Comparison of ENCODE assay signal across 25 cellular contexts in genomic region chr2:98750593-98751282, GRCh38. TPM values are rescaled to one million over a fixed set of nuclear protein-coding genes. Genes with fewer than 3 reads are reported as not detected.
DNase-seq lines count a peak whose midpoint lies in the region; ATAC-seq, FAIRE-seq and TF ChIP-seq lines count a peak whose summit lies in the region.
"Had no signal": no experiment of that assay in that cellular context is flagged by ENCODE, and none has a peak within 500 bp of the region (broad histone marks: within the 10 kb centered on the region; RNA-seq: fewer than 3 reads in every experiment).

No MANE protein-coding gene starts in this region.

- H3K79me1 ChIP-seq in neuronal stem cell (ENCODE audit: low read depth, low read length) = no peaks in the 10 kb centered on the region

- CTCF ChIA-PET in HepG2 (lab: Yijun Ruan, JAX; ENCODE audit: low intra/inter-chr PET ratio, low total read pairs) = no interaction called here

- no peaks in the 10 kb centered on the region for H4K20me1 ChIP-seq in HepG2 (ENCODE audit: insufficient read depth, low read length)

- H3K9me3 ChIP-seq in HepG2 (ENCODE audit: low read length) (0 out of 2 replicates have a peak, but pooled peaks cover 9% of the 10 kb centered on the region), right lobe of liver (no peaks in the 10 kb centered on the region), neuronal stem cell (replicated peaks in 1 of 2; ENCODE audit: control insufficient read depth in 2 of 2, insufficient read depth in 1 of 2, low read depth in 1 of 2, low read length in 2 of 2) (no peaks in the 10 kb centered on the region)
- H3K9me3 ChIP-seq: BE2C, HAP-1 had no signal

- no peak overlapping the region for H2AK5ac ChIP-seq in neuronal stem cell (ENCODE audit: low read depth, low read length)

- no peak for TF ChIP-seq CTCF in HepG2 (CRISPR knock-in tag; IDR thresholded peaks at IDR 0.05)
- no peak for TF ChIP-seq CTCF in right lobe of liver (IDR thresholded peaks at IDR 0.05)

- ATAC-seq in HepG2 (no peak), right lobe of liver (no peak)

- H3K27me3 ChIP-seq in HepG2 (ENCODE audit: control insufficient read depth in 1 of 2, insufficient read depth in 2 of 2, low read length in 2 of 2) (peaks cover 0 to 36% of the 10 kb centered on the region in 2 experiments; a peak in 1 of 5 replicates), right lobe of liver (no peaks in the 10 kb centered on the region), neuronal stem cell (ENCODE audit: control insufficient read depth in 3 of 3, insufficient read depth in 3 of 3, low read depth in 1 of 3, low read length in 3 of 3) (peaks cover 0 to 7% (median 0%) of the 10 kb centered on the region in 3 experiments)
- H3K27me3 ChIP-seq: BE2C had no signal

- H3K9ac ChIP-seq in HepG2 (ENCODE audit: insufficient read depth, low read depth, low read length) = no peak overlapping the region
- no peak overlapping the region for H3K9ac ChIP-seq in neuronal stem cell (ENCODE audit: low read depth, low read length, poor library complexity)

- POLR2A ChIA-PET in HepG2 (lab: Yijun Ruan, JAX) = no interaction called here

- TF ChIP-seq EP300 in HepG2 (IDR thresholded peaks at IDR 0.05; ENCODE audit: low read depth in 2 of 2, low read length in 2 of 2) (no peak), HepG2 (CRISPR knock-in tag; IDR thresholded peaks at IDR 0.05; ENCODE audit: borderline replicate concordance) (no peak)

- no peak overlapping the region for H3K23ac ChIP-seq in neuronal stem cell (ENCODE audit: low read depth, low read length, poor library complexity)

- H2BK120ac ChIP-seq in neuronal stem cell (ENCODE audit: low read depth, low read length) = no peak overlapping the region

- H2AFZ ChIP-seq in HepG2 (ENCODE audit: low read length) (no peak overlapping the region), neuronal stem cell (ENCODE audit: low read length) (no peak overlapping the region)

- DNase-seq in HepG2 (ENCODE audit: low spot score) (no peak), right lobe of liver (no peak), islet precursor cell (peak; percentile 22), neuronal stem cell (ENCODE audit: low spot score) (no peak), NCI-H2171 (lab: John Stamatoyannopoulos, UW) (no peak), NCI-H1930 (lab: John Stamatoyannopoulos, UW) (no peak)
- no peak for DNase-seq in stimulated activated CD4-positive, alpha-beta T cell treated with anti-CD3 and anti-CD28 coated beads, Interleukin-2, amount 100 ng/mL, for 48 hours
- DNase-seq: ACHN; AML-193; BE2C; C1 segment of cervical spinal cord; Calu3; CD4-positive, alpha-beta memory T cell; COR-L47; DMS53; DMS79 treated with DMSO at 0.1 percent for 48 hours; GF-D8; GOT3; HFFc6 had no signal

- H3K4me3 ChIP-seq in HepG2 (replicated peaks in 1 of 3; ENCODE audit: insufficient read depth in 1 of 3, low read depth in 2 of 3, low read length in 3 of 3) (no peak overlapping the region), right lobe of liver (no peak overlapping the region), neuronal stem cell (ENCODE audit: low read length in 2 of 2) (no peak overlapping the region)
- H3K4me3 ChIP-seq: HAP-1 had no signal

- WGBS in HepG2 (ENCODE audit: low lambda C conversion rate) = 48% methylated on average over 8 of the region's 9 CpGs
- 87% methylated on average over 3 of the region's 9 CpGs for WGBS in right lobe of liver (ENCODE audit: insufficient coverage, low coverage, low lambda C conversion rate, missing lambda C conversion rate)
- no CpG with 5 or more reads among the region's 9 CpGs for WGBS in neuronal stem cell (ENCODE audit: extremely low coverage in 2 of 2, insufficient read length in 2 of 2, insufficient replicate concordance in 1 of 2), 2 donors

- no peak overlapping the region for H2BK15ac ChIP-seq in neuronal stem cell (ENCODE audit: low read length)

- in situ Hi-C loops in HepG2 (cut with HindIII; ENCODE audit: extremely low pct_ligation_motif_present, low pct_unique_long_range_greater_than_20kb) = no loop called here

- no peak for TF ChIP-seq RAD21 in HepG2 (CRISPR knock-in tag; IDR thresholded peaks at IDR 0.05)

- peak overlapping the region; percentile 56 for H3K14ac ChIP-seq in neuronal stem cell (ENCODE audit: low read length)

- H4K8ac ChIP-seq in neuronal stem cell (ENCODE audit: low read depth, low read length) = no peak overlapping the region

- no peak overlapping the region for H4K91ac ChIP-seq in neuronal stem cell (ENCODE audit: low read depth, low read length, poor library complexity)

- H3K4me2 ChIP-seq in HepG2 (ENCODE audit: low read depth, low read length) (no peak overlapping the region), neuronal stem cell (ENCODE audit: insufficient read depth, low read length, poor library complexity, severe bottlenecking) (no peak overlapping the region)

- FAIRE-seq in HepG2 (lab: Jason Lieb, UNC) = no peak
- FAIRE-seq: A204.1, GM12891, GM18507, H54 had no signal

- BruUV-seq in HepG2 (replicated peaks; lab: Mats Ljungman, UMichigan) = no TSS peak

- no peak overlapping the region for H2BK12ac ChIP-seq in neuronal stem cell (ENCODE audit: low read length)

- no peaks in the 10 kb centered on the region for H3K36me3 ChIP-seq in HepG2 (replicated peaks in 1 of 2; ENCODE audit: control insufficient read depth in 1 of 2, insufficient read depth in 2 of 2, low read length in 2 of 2)
- no peaks in the 10 kb centered on the region for H3K36me3 ChIP-seq in right lobe of liver
- no peaks in the 10 kb centered on the region for H3K36me3 ChIP-seq in neuronal stem cell (replicated peaks in 1 of 2; ENCODE audit: control insufficient read depth in 2 of 2, insufficient read depth in 2 of 2, low read length in 2 of 2)
- H3K36me3 ChIP-seq: BE2C, HAP-1 had no signal

- peaks cover 17% of the 10 kb centered on the region; the same call in 1 of the 2 replicates for H3K4me1 ChIP-seq in HepG2 (ENCODE audit: insufficient read depth, low read length)
- H3K4me1 ChIP-seq in right lobe of liver = no peaks in the 10 kb centered on the region
- no peaks in the 10 kb centered on the region for H3K4me1 ChIP-seq in neuronal stem cell (ENCODE audit: control insufficient read depth in 2 of 2, insufficient read depth in 1 of 2, low read depth in 1 of 2, low read length in 2 of 2)
- H3K4me1 ChIP-seq: BE2C, HAP-1 had no signal

- no peak for TF ChIP-seq POLR2A in HepG2 (IDR thresholded peaks at IDR 0.05; ENCODE audit: insufficient read depth in 1 of 2, low read depth in 2 of 2, low read length in 2 of 2)
- TF ChIP-seq POLR2A in right lobe of liver (IDR thresholded peaks at IDR 0.05) = no peak

- H3K27ac ChIP-seq in HepG2 (ENCODE audit: extremely low read length, insufficient read depth, low read length) (no peak overlapping the region), right lobe of liver (no peak overlapping the region), neuronal stem cell (replicated peaks; ENCODE audit: low read length) (no peak overlapping the region)
- H3K27ac ChIP-seq: 22Rv1 had no signal

- H2BK5ac ChIP-seq in neuronal stem cell (ENCODE audit: low read length) = no peak overlapping the region

- no peak overlapping the region for H3K18ac ChIP-seq in neuronal stem cell (ENCODE audit: low read length)

- no peaks in the 10 kb centered on the region for H3K79me2 ChIP-seq in HepG2 (ENCODE audit: insufficient read depth, low read length)

- no peak overlapping the region for H3K4ac ChIP-seq in neuronal stem cell (ENCODE audit: low read length)

- intact Hi-C loops in HepG2 (cut with micrococcal nuclease; ENCODE audit: unreplicated experiment) = no loop called here
- intact Hi-C loops in right lobe of liver (cut with DNase I) = no loop called here

TF ChIP-seq in HepG2, 621 proteins besides CTCF, POLR2A, EP300 and RAD21:
- no peak for TF ChIP-seq ZNF10 (CRISPR knock-in tag; IDR thresholded peaks at IDR 0.05; ENCODE audit: borderline replicate concordance, low read depth)
- peak; percentile 49 for TF ChIP-seq MAFF (IDR thresholded peaks at IDR 0.05; ENCODE audit: low read depth, low read length)
- peak; percentile 65 to 68 for TF ChIP-seq MAFK (conservative IDR thresholded peaks at IDR 0.05 in 1 of 2, IDR thresholded peaks at IDR 0.05 in 1 of 2; ENCODE audit: low read length in 2 of 2)

RNA-seq across cellular contexts. Expression of gene MGAT4A, which starts 19.8 kb away (rescaled TPM):
- total RNA-seq in HepG2 (2016; rRNA removed; fragmentation: Illumina TruSeq; extraction: Trizol) (90.9 and 97.6 TPM in 2 replicates), right lobe of liver (10 to 100 TPM in 5 of 6 experiments, 1 to 10 TPM in 1; 7.8 to 16.0 (median 11.7) TPM)
- total RNA-seq in HepG2 (2016; cell fraction: cytosol; rRNA removed; fragmentation: Illumina TruSeq; extraction: Trizol; ENCODE audit: low read depth) = 50.4 and 51.6 TPM in 2 replicates
- total RNA-seq in HepG2 (2016; cell fraction: insoluble cytoplasmic fraction; rRNA removed; fragmentation: Illumina TruSeq; extraction: Trizol) = 92.4 and 95.8 TPM in 2 replicates
- 77.5 and 91.0 TPM in 2 replicates for total RNA-seq in HepG2 (2016; cell fraction: membrane; rRNA removed; fragmentation: Illumina TruSeq; extraction: Trizol)
- total RNA-seq in HepG2 (2016; cell fraction: nucleus; rRNA removed; fragmentation: Illumina TruSeq; extraction: Trizol) = 116 and 118 TPM in 2 replicates
- polyA plus RNA-seq in HepG2 (2011; rRNA removed) = 38.4 and 47.2 TPM in 2 replicates
- polyA plus RNA-seq in HepG2 (2011; cell fraction: cytosol; rRNA removed) = 18.0 and 30.5 TPM in 2 replicates
- polyA plus RNA-seq in HepG2 (2011; cell fraction: nucleus; rRNA removed) = 26.7 and 31.3 TPM in 2 replicates
- 57.2 and 70.3 TPM in 2 replicates for polyA plus RNA-seq in HepG2 (2012)
- 40.5 and 43.0 TPM in 2 replicates for polyA plus RNA-seq in HepG2 (2016; cell fraction: cytosol; fragmentation: Illumina TruSeq; extraction: Trizol; ENCODE audit: low read depth)
- polyA plus RNA-seq in HepG2 (2016; cell fraction: insoluble cytoplasmic fraction; fragmentation: Illumina TruSeq; extraction: Trizol; ENCODE audit: low read depth) = 43.1 and 44.6 TPM in 2 replicates
- polyA plus RNA-seq in HepG2 (2016; cell fraction: membrane; fragmentation: Illumina TruSeq; extraction: Trizol; ENCODE audit: low read depth) = 40.4 and 43.5 TPM in 2 replicates
- polyA plus RNA-seq in HepG2 (2016; cell fraction: nucleus; fragmentation: Illumina TruSeq; extraction: Trizol; ENCODE audit: insufficient read depth, low read depth) = 58.4 and 61.2 TPM in 2 replicates
- 0.05 and 64.4 TPM in 2 replicates for polyA minus RNA-seq in HepG2 (2011; rRNA and poly(A)+ RNA removed; ENCODE audit: low replicate concordance)
- 52.3 and 65.5 TPM in 2 replicates for polyA minus RNA-seq in HepG2 (2011; cell fraction: cytosol; rRNA and poly(A)+ RNA removed)
- polyA minus RNA-seq in HepG2 (2011; cell fraction: nucleus; rRNA and poly(A)+ RNA removed) = 154 and 209 TPM in 2 replicates
- 3.4 TPM for polyA plus RNA-seq in neuronal stem cell (2013, experiment 1 of 2)
- polyA plus RNA-seq in neuronal stem cell (2013, experiment 2 of 2) = 3.4 TPM
